In genomic region chr2:222217712-222218111, GRCh38 we compare ENCODE assay signal across 8 cellular contexts.
"Had no signal": no experiment of that assay in that cellular context is flagged by ENCODE, and none has a peak within 500 bp of the region (broad histone marks: within the 10 kb centered on the region; RNA-seq: fewer than 3 reads in every experiment).

No MANE protein-coding gene starts in this region.

- H3K4me2 ChIP-seq: GM23338 had no signal

- H3K4me3 ChIP-seq: GM23338, K562 had no signal

- DNase-seq: H9, HCEC 1CT, IMR-90 had no signal

- ATAC-seq: GM23338, K562 had no signal

- H2AFZ ChIP-seq: GM23338 had no signal

- H3K27ac ChIP-seq: HL-60 had no signal

- FAIRE-seq: H1, H54, K562 had no signal
